ENCODE assay signal across 8 cellular contexts in the genomic region with DNA sequence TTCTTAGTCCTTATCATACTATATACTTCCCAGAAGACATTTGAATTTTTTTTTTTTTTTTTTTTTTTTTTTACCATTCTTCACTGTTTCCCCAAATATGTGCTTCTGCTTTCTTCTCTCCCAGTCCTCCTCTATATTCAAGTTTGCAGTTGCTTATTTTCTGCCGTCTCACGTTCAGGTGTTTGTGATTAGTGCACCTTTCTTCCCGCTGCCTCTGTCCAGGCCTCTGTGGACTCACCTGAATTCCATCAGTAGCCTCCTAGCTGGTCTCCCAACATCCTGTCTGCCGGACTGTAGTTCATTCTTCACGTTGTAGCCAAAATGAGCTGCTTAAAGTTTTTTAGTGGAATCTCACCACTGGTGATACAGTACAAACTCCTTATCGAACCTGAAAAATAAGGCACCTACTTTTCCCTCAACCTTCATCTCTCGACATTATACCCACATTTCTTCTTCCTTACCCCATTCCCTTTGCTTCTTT. TPM values are rescaled to one million over a fixed set of nuclear protein-coding genes. Genes with fewer than 3 reads are reported as not detected.
DNase-seq lines count a peak whose midpoint lies in the region; ATAC-seq, FAIRE-seq and TF ChIP-seq lines count a peak whose summit lies in the region.

No MANE protein-coding gene starts in this region.

- DNase-seq in DMS53 (lab: John Stamatoyannopoulos, UW): peak; percentile 44
- DNase-seq in DMS53 treated with DMSO at 0.1 percent for 48 hours (lab: John Stamatoyannopoulos, UW; ENCODE audit: unreplicated experiment): no peak
- no peak for DNase-seq in kidney
- DNase-seq in NCI-H2029 treated with DMSO at 0.1 percent for 48 hours (lab: John Stamatoyannopoulos, UW): no peak
- DNase-seq in T-helper 9 cell: no peak

- no peak overlapping the region for H3K27ac ChIP-seq in kidney (ENCODE audit: low read depth in 2 of 2, low read length in 2 of 2)
- peak overlapping the region; percentile 63 for H3K27ac ChIP-seq in stomach smooth muscle (ENCODE audit: low read length)

- no peak for FAIRE-seq in kidney (lab: Jason Lieb, UNC)

- ATAC-seq in HG02970 (IDR thresholded peaks at IDR 0.05; ENCODE audit: low FRiP score, unreplicated experiment): no peak

- H3K27me3 Mint-ChIP-seq in activated naive CD8-positive, alpha-beta T cell: peaks cover 5% of the 10 kb centered on the region

- H3K9me3 Mint-ChIP-seq in activated naive CD8-positive, alpha-beta T cell (ENCODE audit: low read depth): peaks cover 19% of the 10 kb centered on the region

- H3K36me3 Mint-ChIP-seq in activated naive CD8-positive, alpha-beta T cell: peaks cover 18% of the 10 kb centered on the region

- intact Hi-C loops in kidney (cut with DNase I): no loop called here

- peak overlapping the region; percentile 99 for H3K4me3 Mint-ChIP-seq in activated naive CD8-positive, alpha-beta T cell

- H3K27ac Mint-ChIP-seq in activated naive CD8-positive, alpha-beta T cell: peak overlapping the region; percentile 95

- no peak for TF ChIP-seq CTCF in kidney (IDR thresholded peaks at IDR 0.05; ENCODE audit: borderline replicate concordance, extremely low read depth, insufficient read depth)

- H3K4me1 ChIP-seq in kidney (ENCODE audit: control insufficient read depth in 1 of 2, insufficient read depth in 1 of 2, low read depth in 1 of 2, low read length in 2 of 2) (peaks cover 0 to 8% of the 10 kb centered on the region in 2 donors), stomach smooth muscle (ENCODE audit: control insufficient read depth, insufficient read depth, low read length) (no peaks in the 10 kb centered on the region)

- H3K4me3 ChIP-seq in kidney (ENCODE audit: low read length in 2 of 2): peak overlapping the region; percentile 77 to 93
- peak overlapping the region; percentile 84 to 86 for H3K4me3 ChIP-seq in stomach smooth muscle (ENCODE audit: low read length in 2 of 2)

- no peak overlapping the region for H3K9ac ChIP-seq in kidney (ENCODE audit: low read length in 2 of 2)
- peak overlapping the region; percentile 24 to 55 for H3K9ac ChIP-seq in stomach smooth muscle (ENCODE audit: low read length in 2 of 2)

- H3K36me3 ChIP-seq in kidney (ENCODE audit: control insufficient read depth in 1 of 2, insufficient read depth in 2 of 2, low read length in 2 of 2) (no peaks in the 10 kb centered on the region), stomach smooth muscle (ENCODE audit: control insufficient read depth in 2 of 2, insufficient read depth in 2 of 2, low read length in 2 of 2) (no peaks in the 10 kb centered on the region)

- no peaks in the 10 kb centered on the region for H3K9me3 ChIP-seq in kidney (ENCODE audit: control insufficient read depth in 1 of 2, low read length in 2 of 2)
- no peaks in the 10 kb centered on the region for H3K9me3 ChIP-seq in stomach smooth muscle (ENCODE audit: control insufficient read depth in 2 of 2, low read length in 2 of 2)

- H3K27me3 ChIP-seq in stomach smooth muscle (ENCODE audit: control insufficient read depth in 1 of 2, insufficient read depth in 2 of 2, low read length in 2 of 2): no peaks in the 10 kb centered on the region

- peaks cover 43% of the 10 kb centered on the region for H3K4me1 Mint-ChIP-seq in activated naive CD8-positive, alpha-beta T cell (ENCODE audit: low read depth)

RNA-seq across cellular contexts. Expression of a gene that starts 0.8 kb away (rescaled TPM):
- 18.0 TPM for total RNA-seq in kidney
- polyA plus RNA-seq in kidney (ENCODE audit: insufficient read depth, low read depth, low replicate concordance): 10.0 TPM

RNA-seq across cellular contexts. Expression of a gene that starts 54.3 kb away (rescaled TPM):
- total RNA-seq in kidney: 10.2 TPM
- 8.1 TPM for polyA plus RNA-seq in kidney (ENCODE audit: insufficient read depth, low read depth, low replicate concordance)

RNA-seq across cellular contexts. Expression of a gene that starts 54.6 kb away (rescaled TPM):
- total RNA-seq in kidney: 33.0 TPM
- 20.8 TPM for polyA plus RNA-seq in kidney (ENCODE audit: insufficient read depth, low read depth, low replicate concordance)

Comparison
In these comparisons a context has a peak if more than half of its experiments do, and no peak if none do; other contexts are left out.
1. H3K9ac ChIP-seq: peak in stomach smooth muscle (2 of 2); none in kidney (0 of 2).